Comparison of ENCODE assay signal across 1 cellular context in the genomic region with DNA sequence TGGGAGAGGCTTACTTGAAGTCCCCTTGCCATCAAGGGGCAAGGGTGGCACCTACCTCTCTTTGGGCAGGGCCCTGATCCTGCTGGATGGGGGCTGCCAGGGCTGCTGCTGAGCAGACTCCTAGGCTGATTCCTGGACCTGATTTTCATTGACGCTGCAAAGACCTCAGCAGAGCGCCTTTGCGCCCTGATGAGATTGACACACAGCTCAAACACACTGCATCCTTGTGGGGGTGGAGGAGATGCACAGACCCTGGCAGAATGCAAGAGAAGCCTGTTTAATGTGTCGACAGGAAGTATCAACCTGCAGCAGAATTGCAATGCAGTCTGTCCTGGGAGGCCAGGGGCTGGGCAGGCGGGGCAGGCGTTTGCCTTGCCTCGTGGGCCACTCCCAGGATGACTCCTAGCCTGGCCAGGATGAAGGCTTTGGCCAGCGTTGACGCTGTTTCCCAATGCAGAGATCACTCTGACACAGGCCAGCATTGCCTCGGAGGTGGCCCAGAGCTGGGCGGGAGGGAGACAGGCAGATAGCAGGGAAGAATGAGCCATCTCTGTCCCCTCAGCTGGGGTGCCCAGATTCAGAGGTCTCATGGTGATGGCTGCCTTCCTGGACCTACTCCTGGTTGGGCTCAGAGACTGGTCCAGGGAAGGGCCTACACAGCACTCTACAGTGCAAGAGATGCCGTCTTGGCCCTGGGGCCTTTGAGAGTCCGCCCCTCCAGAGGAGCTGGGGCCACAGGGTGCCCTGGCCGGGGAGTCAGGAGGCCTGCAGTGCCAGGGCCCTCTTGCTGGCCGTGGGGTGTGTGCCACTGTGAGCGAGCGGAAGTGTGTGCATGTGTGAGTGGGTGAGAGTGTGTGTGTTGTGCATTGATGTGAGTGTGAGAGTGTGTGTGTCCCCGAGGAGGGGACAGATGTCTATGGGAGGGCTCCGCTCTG.
TF ChIP-seq lines count a peak whose summit lies in the region.

No MANE protein-coding gene starts in this region.

TF ChIP-seq in IMR-90, 13 proteins besides CTCF, POLR2A, EP300 and RAD21:
- TF ChIP-seq MXI1 (IDR thresholded peaks at IDR 0.05; ENCODE audit: borderline replicate concordance, low read depth, low read length) (no peak), NFE2L2 (IDR thresholded peaks at IDR 0.05; ENCODE audit: low read depth, low read length) (no peak), CEBPB (IDR thresholded peaks at IDR 0.05; ENCODE audit: low read depth, low read length) (no peak), SMC3 (IDR thresholded peaks at IDR 0.05; ENCODE audit: low read depth, low read length) (no peak), BHLHE40 (IDR thresholded peaks at IDR 0.05; ENCODE audit: low read depth, low read length) (no peak), RCOR1 (IDR thresholded peaks at IDR 0.05; ENCODE audit: insufficient replicate concordance, low read length) (no peak), CHD1 (IDR thresholded peaks at IDR 0.05; ENCODE audit: low read depth, low read length) (no peak), RFX5 (IDR thresholded peaks at IDR 0.05; ENCODE audit: low read depth, low read length) (no peak), FOS (IDR thresholded peaks at IDR 0.05; ENCODE audit: low read depth, low read length) (no peak), MAFK (IDR thresholded peaks at IDR 0.05; ENCODE audit: low read depth, low read length) (no peak)
